ENCODE assay signal across 12 cellular contexts in genomic region chr5:158848634-158849033, GRCh38.
DNase-seq lines count a peak whose midpoint lies in the region; ATAC-seq and TF ChIP-seq lines count a peak whose summit lies in the region.
"Had no signal": no experiment of that assay in that cellular context is flagged by ENCODE, and none has a peak within 500 bp of the region (broad histone marks: within the 10 kb centered on the region; RNA-seq: fewer than 3 reads in every experiment).

No MANE protein-coding gene starts in this region.

- ATAC-seq in GM19043 (IDR thresholded peaks at IDR 0.05; ENCODE audit: low read depth, unreplicated experiment) (peak; percentile 57), GM21825 (IDR thresholded peaks at IDR 0.05; ENCODE audit: unreplicated experiment) (peak; percentile 64), HG03378 (IDR thresholded peaks at IDR 0.05; ENCODE audit: unreplicated experiment) (peak; percentile 65)
- ATAC-seq: Panc1 had no signal

- DNase-seq in GM10248 (ENCODE audit: extremely low spot score) (peak; percentile 26), HK-2 (ENCODE audit: unreplicated experiment) (no peak), HPDE6-E6E7 (ENCODE audit: extremely low spot score) (no peak), cortex of kidney (lab: John Stamatoyannopoulos, UW) (no peak), occipital lobe (lab: John Stamatoyannopoulos, UW) (no peak)
- DNase-seq: activated CD8-positive, alpha-beta memory T cell treated with anti-CD3 and anti-CD28 coated beads, Interleukin-2, amount 50 U/mL, for 4 hours; H9; T-helper 9 cell had no signal

- CTCF ChIA-PET in GM10248 (lab: Yijun Ruan, JAX), result interaction anchor here (2.4 kb wide), 1 partner anchor 258 kb away, joined by 8 read pairs; no protein-coding TSS in a partner anchor

- TF ChIP-seq CTCF in GM10248 (IDR thresholded peaks at IDR 0.05; ENCODE audit: control extremely low read depth, extremely low read depth, low read depth, missing control alignments), result no peak

- POLR2A ChIA-PET in GM10248 (lab: Yijun Ruan, JAX), result no interaction called here
